ENCODE assay signal across 23 cellular contexts in genomic region chr3:49273825-49274532, GRCh38. TPM values are rescaled to one million over a fixed set of nuclear protein-coding genes. Genes with fewer than 3 reads are reported as not detected.
A peak's percentile ranks its signal among the peaks of the same experiment; 100 is the strongest.
DNase-seq lines count a peak whose midpoint lies in the region; ATAC-seq, FAIRE-seq and TF ChIP-seq lines count a peak whose summit lies in the region.
"Had no signal": no experiment of that assay in that cellular context is flagged by ENCODE, and none has a peak within 500 bp of the region (broad histone marks: within the 10 kb centered on the region; RNA-seq: fewer than 3 reads in every experiment).

No MANE protein-coding gene starts in this region.

- no peak overlapping the region for H3K23ac ChIP-seq in IMR-90 (ENCODE audit: low read depth, low read length)

- no CpG with 5 or more reads among the region's 11 CpGs for WGBS in IMR-90 (ENCODE audit: extremely low coverage in 2 of 2, insufficient read length in 1 of 2), 2 experiments

- no peak overlapping the region for H4K5ac ChIP-seq in IMR-90 (ENCODE audit: low read depth, low read length)

- peaks cover 11% of the 10 kb centered on the region for H3K4me1 ChIP-seq in IMR-90 (ENCODE audit: control insufficient read depth, insufficient read depth, low read length)

- H3K4me1 Mint-ChIP-seq in activated CD4-positive, alpha-beta T cell treated with anti-CD3 and anti-CD28 coated beads, Interleukin-2, amount 10 ng/mL, durations not matched to agents 24 days and 14 days = peaks cover 23% of the 10 kb centered on the region
- peaks cover 27% of the 10 kb centered on the region for H3K4me1 Mint-ChIP-seq in activated T-helper 2 cell treated with anti-CD3 and anti-CD28 coated beads, Interferon-gamma antibody, Interleukin-2, Interleukin-4, amounts not matched to agents 10 μg/mL and 5 μg/mL and 100 μg/mL, durations not matched to agents 14 hours and 24 hours and 36 hours (ENCODE audit: low read depth)

- H2BK120ac ChIP-seq in IMR-90 (ENCODE audit: low read depth, low read length) = no peak overlapping the region

- in situ Hi-C loops in IMR-90 (cut with MboI; ENCODE audit: low sequenced_read_pairs) = no loop called here

- no peaks in the 10 kb centered on the region for H4K20me1 ChIP-seq in IMR-90 (ENCODE audit: insufficient read depth, low read length)

- no peaks in the 10 kb centered on the region for H3K9me3 ChIP-seq in IMR-90 (ENCODE audit: control insufficient read depth, insufficient read depth, low read length)
- H3K9me3 ChIP-seq: BLaER1 treated with 17β-estradiol and CSF1 and Interleukin-3, amounts not matched to agents 10 nM and 100 nM had no signal

- no peaks in the 10 kb centered on the region for H3K9me1 ChIP-seq in IMR-90 (ENCODE audit: insufficient read depth, low read length)

- H3K4me2 ChIP-seq in IMR-90 (ENCODE audit: low read depth, low read length) = no peak overlapping the region
- H3K4me2 ChIP-seq: BLaER1 treated with 17β-estradiol and CSF1 and Interleukin-3, amounts not matched to agents 10 nM and 100 nM had no signal

- no TSS peak for BruUV-seq in IMR-90 (replicated peaks; lab: Mats Ljungman, UMichigan)

- no peak for DNase-seq in activated CD4-positive, alpha-beta T cell treated with anti-CD3 and anti-CD28 coated beads, Interleukin-2, amount 10 ng/mL, durations not matched to agents 24 days and 14 days
- DNase-seq in activated CD4-positive, alpha-beta T cell treated with anti-CD3 and anti-CD28 coated beads for 48 hours = no peak
- no peak for DNase-seq in IMR-90
- no peak for DNase-seq in activated T-helper 2 cell treated with anti-CD3 and anti-CD28 coated beads, Interferon-gamma antibody, Interleukin-2, Interleukin-4, amounts not matched to agents 10 μg/mL and 5 μg/mL and 100 μg/mL, durations not matched to agents 14 hours and 24 hours and 36 hours (ENCODE audit: low spot score)
- DNase-seq in erythroblast (lab: John Stamatoyannopoulos, UW) = peak; percentile 16 to 35
- no peak for DNase-seq in GM12892 (ENCODE audit: insufficient read length)
- DNase-seq in EL = no peak
- no peak for DNase-seq in NCI-H1048 (lab: John Stamatoyannopoulos, UW)
- DNase-seq: DND-41; GDM1; HCEC 1CT; MV-4-11; NCI-H1417 treated with DMSO at 0.1 percent for 48 hours; NCI-H2029; NCI-H2171; NCI-H446 treated with DMSO at 0.1 percent for 48 hours; NK-92 treated with Interleukin-12 subunit alpha and Interleukin-12 subunit beta, amount 100 ng/mL, for 24 hours; RPMI8226 had no signal

- no peaks in the 10 kb centered on the region for H3K27me3 Mint-ChIP-seq in activated CD4-positive, alpha-beta T cell treated with anti-CD3 and anti-CD28 coated beads, Interleukin-2, amount 10 ng/mL, durations not matched to agents 24 days and 14 days
- H3K27me3 Mint-ChIP-seq in activated T-helper 2 cell treated with anti-CD3 and anti-CD28 coated beads, Interferon-gamma antibody, Interleukin-2, Interleukin-4, amounts not matched to agents 10 μg/mL and 5 μg/mL and 100 μg/mL, durations not matched to agents 14 hours and 24 hours and 36 hours (ENCODE audit: low read depth) = no peaks in the 10 kb centered on the region

- no peak overlapping the region for H2AK9ac ChIP-seq in IMR-90 (replicated peaks; ENCODE audit: low read depth, low read length, poor library complexity)

- H2BK20ac ChIP-seq in IMR-90 (ENCODE audit: low read depth, low read length) = no peak overlapping the region

- H3K18ac ChIP-seq in IMR-90 (ENCODE audit: low read depth, low read length) = no peak overlapping the region

- no peak overlapping the region for H3K4me3 ChIP-seq in IMR-90 (ENCODE audit: insufficient read depth, low read depth, low read length)
- H3K4me3 ChIP-seq: BLaER1 treated with 17β-estradiol and CSF1 and Interleukin-3, amounts not matched to agents 10 nM and 100 nM; GM12878 had no signal

- no peak overlapping the region for H3K4ac ChIP-seq in IMR-90 (ENCODE audit: low read depth, low read length)

- peak overlapping the region; percentile 70 for H3K27ac Mint-ChIP-seq in activated CD4-positive, alpha-beta T cell treated with anti-CD3 and anti-CD28 coated beads, Interleukin-2, amount 10 ng/mL, durations not matched to agents 24 days and 14 days
- H3K27ac Mint-ChIP-seq in activated T-helper 2 cell treated with anti-CD3 and anti-CD28 coated beads, Interferon-gamma antibody, Interleukin-2, Interleukin-4, amounts not matched to agents 10 μg/mL and 5 μg/mL and 100 μg/mL, durations not matched to agents 14 hours and 24 hours and 36 hours = peak overlapping the region; percentile 58

- H3K36me3 ChIP-seq in IMR-90 (ENCODE audit: control insufficient read depth, insufficient read depth, low read length) = peaks cover 14% of the 10 kb centered on the region

- no peak for TF ChIP-seq RAD21 in IMR-90 (IDR thresholded peaks at IDR 0.05; ENCODE audit: low read length)

- peaks cover 40% of the 10 kb centered on the region for H3K36me3 Mint-ChIP-seq in activated CD4-positive, alpha-beta T cell treated with anti-CD3 and anti-CD28 coated beads, Interleukin-2, amount 10 ng/mL, durations not matched to agents 24 days and 14 days (ENCODE audit: low read depth)
- peaks cover 53% of the 10 kb centered on the region for H3K36me3 Mint-ChIP-seq in activated T-helper 2 cell treated with anti-CD3 and anti-CD28 coated beads, Interferon-gamma antibody, Interleukin-2, Interleukin-4, amounts not matched to agents 10 μg/mL and 5 μg/mL and 100 μg/mL, durations not matched to agents 14 hours and 24 hours and 36 hours (ENCODE audit: low read depth)

- H2AFZ ChIP-seq in IMR-90 (replicated peaks; ENCODE audit: low read length, poor library complexity) = no peak overlapping the region

- H3K4me3 Mint-ChIP-seq in activated CD4-positive, alpha-beta T cell treated with anti-CD3 and anti-CD28 coated beads, Interleukin-2, amount 10 ng/mL, durations not matched to agents 24 days and 14 days = no peak overlapping the region
- no peak overlapping the region for H3K4me3 Mint-ChIP-seq in activated T-helper 2 cell treated with anti-CD3 and anti-CD28 coated beads, Interferon-gamma antibody, Interleukin-2, Interleukin-4, amounts not matched to agents 10 μg/mL and 5 μg/mL and 100 μg/mL, durations not matched to agents 14 hours and 24 hours and 36 hours (ENCODE audit: low read depth)

- ATAC-seq in IMR-90 (ENCODE audit: low read depth) = no peak
- ATAC-seq: GM12878 had no signal

- CTCF ChIA-PET in IMR-90 (lab: Yijun Ruan, JAX) = no interaction called here

- H3K9me3 Mint-ChIP-seq in activated CD4-positive, alpha-beta T cell treated with anti-CD3 and anti-CD28 coated beads, Interleukin-2, amount 10 ng/mL, durations not matched to agents 24 days and 14 days = no peaks in the 10 kb centered on the region
- no peaks in the 10 kb centered on the region for H3K9me3 Mint-ChIP-seq in activated T-helper 2 cell treated with anti-CD3 and anti-CD28 coated beads, Interferon-gamma antibody, Interleukin-2, Interleukin-4, amounts not matched to agents 10 μg/mL and 5 μg/mL and 100 μg/mL, durations not matched to agents 14 hours and 24 hours and 36 hours

- no peak overlapping the region for H2AK5ac ChIP-seq in IMR-90 (ENCODE audit: low read depth, low read length)

- FAIRE-seq in GM12892 (lab: Jason Lieb, UNC) = no peak
- FAIRE-seq: GM12878, GM18507, HTR-8/SVneo had no signal

- H3K27ac ChIP-seq in IMR-90 (ENCODE audit: insufficient read depth, low read length) = no peak overlapping the region
- H3K27ac ChIP-seq: BLaER1 treated with 17β-estradiol and CSF1 and Interleukin-3, amounts not matched to agents 10 nM and 100 nM; HL-60 had no signal

- no peak overlapping the region for H2BK5ac ChIP-seq in IMR-90 (ENCODE audit: low read depth, low read length, poor library complexity, severe bottlenecking)

- no peak overlapping the region for H4K8ac ChIP-seq in IMR-90 (ENCODE audit: low read depth in 2 of 2, low read length in 2 of 2)

- intact Hi-C loops in activated CD4-positive, alpha-beta T cell treated with anti-CD3 and anti-CD28 coated beads, Interleukin-2, amount 10 ng/mL, durations not matched to agents 24 days and 14 days (cut with micrococcal nuclease) = no loop called here
- intact Hi-C loops in IMR-90 (cut with micrococcal nuclease) = no loop called here
- intact Hi-C loops in activated T-helper 2 cell treated with anti-CD3 and anti-CD28 coated beads, Interferon-gamma antibody, Interleukin-2, Interleukin-4, amounts not matched to agents 10 μg/mL and 5 μg/mL and 100 μg/mL, durations not matched to agents 14 hours and 24 hours and 36 hours (cut with micrococcal nuclease) = loop anchor here (10.0 kb wide), 1 partner anchor 99 kb away; the partner anchor contains the start of gene KLHDC8B

- TF ChIP-seq POLR2A in IMR-90 (IDR thresholded peaks at IDR 0.05; ENCODE audit: low read depth, low read length) (no peak), erythroblast (IDR thresholded peaks at IDR 0.05; ENCODE audit: low read length) (no peak), GM12892 (IDR thresholded peaks at IDR 0.05; ENCODE audit: low read depth, low read length) (no peak)

- no peak overlapping the region for H3K56ac ChIP-seq in IMR-90 (ENCODE audit: extremely low read depth, insufficient read depth, low read length)

- H3K27me3 ChIP-seq in IMR-90 (ENCODE audit: control insufficient read depth, insufficient read depth, low read length) = no peaks in the 10 kb centered on the region
- H3K27me3 ChIP-seq: BLaER1 treated with 17β-estradiol and CSF1 and Interleukin-3, amounts not matched to agents 10 nM and 100 nM had no signal

- dilution Hi-C loops in IMR-90 (cut with HindIII; ENCODE audit: low sequenced_read_pairs, unreplicated experiment) = no loop called here

- no peak for TF ChIP-seq CTCF in IMR-90 (conservative IDR thresholded peaks at IDR 0.05; ENCODE audit: low read depth, low read length)

- no peak overlapping the region for H3K14ac ChIP-seq in IMR-90 (replicated peaks; ENCODE audit: low read depth, low read length)

- peaks cover 0 to 8% of the 10 kb centered on the region in 2 experiments; a peak in 2 of 4 replicates for H3K79me1 ChIP-seq in IMR-90 (ENCODE audit: low read depth in 1 of 2, low read length in 2 of 2)

- H3K9ac ChIP-seq in IMR-90 (ENCODE audit: low read depth, low read length) = no peak overlapping the region
- H3K9ac ChIP-seq: BLaER1 treated with 17β-estradiol and CSF1 and Interleukin-3, amounts not matched to agents 10 nM and 100 nM had no signal

- POLR2A ChIA-PET in IMR-90 (lab: Charles Lee; ENCODE audit: unreplicated experiment) = no interaction called here

- H4K91ac ChIP-seq in IMR-90 (ENCODE audit: insufficient read depth, low read depth, low read length) = no peak overlapping the region

- H2BK15ac ChIP-seq in IMR-90 (ENCODE audit: low read depth, low read length) = no peak overlapping the region

TF ChIP-seq in IMR-90, 13 proteins besides CTCF, POLR2A, EP300 and RAD21 (continues in another document):
- TF ChIP-seq MAFK (IDR thresholded peaks at IDR 0.05; ENCODE audit: low read depth, low read length) = peak; percentile 82

RNA-seq across cellular contexts. Expression of gene C3orf62, which starts 3.1 kb away (rescaled TPM):
- 8.0 and 9.6 TPM in 2 replicates for total RNA-seq in activated CD4-positive, alpha-beta T cell treated with anti-CD3 and anti-CD28 coated beads, Interleukin-2, amount 10 ng/mL, durations not matched to agents 24 days and 14 days
- 0.83 and 0.90 TPM in 2 replicates for total RNA-seq in IMR-90 (2012; rRNA removed)
- polyA plus RNA-seq in IMR-90 (2012; rRNA removed) = 3.1 and 3.9 TPM in 2 replicates
- polyA plus RNA-seq in IMR-90 (2012; cell fraction: cytosol; rRNA removed) = 0.77 and 0.91 TPM in 2 replicates
- polyA plus RNA-seq in IMR-90 (2012; cell fraction: nucleus; rRNA removed; ENCODE audit: low replicate concordance) = 7.2 and 14.4 TPM in 2 replicates
- total RNA-seq in activated T-helper 2 cell treated with anti-CD3 and anti-CD28 coated beads, Interferon-gamma antibody, Interleukin-2, Interleukin-4, amounts not matched to agents 10 μg/mL and 5 μg/mL and 100 μg/mL, durations not matched to agents 14 hours and 24 hours and 36 hours = 7.7 and 7.8 TPM in 2 replicates
- 6.3 TPM for polyA plus RNA-seq in GM12892 (2012; ENCODE audit: missing spikeins)

Comparison
In these comparisons a context has a peak if more than half of its experiments do, and no peak if none do; other contexts are left out.
1. DNase-seq: peak in erythroblast (2 of 2); none in activated CD4-positive, alpha-beta T cell treated with anti-CD3 and anti-CD28 coated beads, Interleukin-2, amount 10 ng/mL, durations not matched to agents 24 days and 14 days (single experiment), activated CD4-positive, alpha-beta T cell treated with anti-CD3 and anti-CD28 coated beads for 48 hours (single experiment), IMR-90 (single experiment), activated T-helper 2 cell treated with anti-CD3 and anti-CD28 coated beads, Interferon-gamma antibody, Interleukin-2, Interleukin-4, amounts not matched to agents 10 μg/mL and 5 μg/mL and 100 μg/mL, durations not matched to agents 14 hours and 24 hours and 36 hours (single experiment), GM12892 (single experiment), EL (single experiment) and NCI-H1048 (single experiment).